Comparison of ENCODE assay signal across 1 cellular context in the genomic region with DNA sequence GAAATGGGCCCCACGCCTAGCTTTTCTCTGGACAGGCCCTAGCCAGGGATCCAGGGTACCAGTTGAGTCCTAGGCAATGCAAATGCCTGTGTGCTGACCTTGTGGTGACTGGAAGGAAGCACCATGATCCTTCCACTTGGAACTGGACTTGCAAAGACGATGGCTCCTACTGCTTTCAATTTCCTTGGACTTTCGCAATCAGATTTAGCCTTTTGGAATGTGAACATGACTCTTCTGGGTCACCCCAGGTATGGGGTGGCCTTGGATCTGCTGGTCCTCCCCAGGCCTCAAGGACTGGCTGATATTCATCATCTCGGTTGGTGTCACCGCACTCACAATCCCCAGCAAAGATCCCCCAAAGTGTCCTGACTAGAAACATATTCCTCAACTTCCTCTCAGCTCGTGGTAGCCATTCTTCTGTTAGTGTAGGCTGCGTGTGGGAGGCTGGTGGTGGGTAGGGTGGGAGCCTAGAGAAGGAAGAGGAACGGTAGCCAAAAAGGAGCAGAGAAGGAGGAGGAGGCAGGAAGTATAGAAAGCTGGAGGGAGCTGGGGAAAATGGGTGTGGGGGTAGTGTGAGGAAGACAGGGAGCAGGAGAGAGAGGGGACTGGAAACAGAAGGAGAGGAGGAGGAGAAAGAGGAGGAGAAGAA.
TF ChIP-seq lines count a peak whose summit lies in the region.

No MANE protein-coding gene starts in this region.

TF ChIP-seq in GM23338, 12 proteins besides CTCF, POLR2A, EP300 and RAD21 (continued from another document):
- TF ChIP-seq, protein P1, sequence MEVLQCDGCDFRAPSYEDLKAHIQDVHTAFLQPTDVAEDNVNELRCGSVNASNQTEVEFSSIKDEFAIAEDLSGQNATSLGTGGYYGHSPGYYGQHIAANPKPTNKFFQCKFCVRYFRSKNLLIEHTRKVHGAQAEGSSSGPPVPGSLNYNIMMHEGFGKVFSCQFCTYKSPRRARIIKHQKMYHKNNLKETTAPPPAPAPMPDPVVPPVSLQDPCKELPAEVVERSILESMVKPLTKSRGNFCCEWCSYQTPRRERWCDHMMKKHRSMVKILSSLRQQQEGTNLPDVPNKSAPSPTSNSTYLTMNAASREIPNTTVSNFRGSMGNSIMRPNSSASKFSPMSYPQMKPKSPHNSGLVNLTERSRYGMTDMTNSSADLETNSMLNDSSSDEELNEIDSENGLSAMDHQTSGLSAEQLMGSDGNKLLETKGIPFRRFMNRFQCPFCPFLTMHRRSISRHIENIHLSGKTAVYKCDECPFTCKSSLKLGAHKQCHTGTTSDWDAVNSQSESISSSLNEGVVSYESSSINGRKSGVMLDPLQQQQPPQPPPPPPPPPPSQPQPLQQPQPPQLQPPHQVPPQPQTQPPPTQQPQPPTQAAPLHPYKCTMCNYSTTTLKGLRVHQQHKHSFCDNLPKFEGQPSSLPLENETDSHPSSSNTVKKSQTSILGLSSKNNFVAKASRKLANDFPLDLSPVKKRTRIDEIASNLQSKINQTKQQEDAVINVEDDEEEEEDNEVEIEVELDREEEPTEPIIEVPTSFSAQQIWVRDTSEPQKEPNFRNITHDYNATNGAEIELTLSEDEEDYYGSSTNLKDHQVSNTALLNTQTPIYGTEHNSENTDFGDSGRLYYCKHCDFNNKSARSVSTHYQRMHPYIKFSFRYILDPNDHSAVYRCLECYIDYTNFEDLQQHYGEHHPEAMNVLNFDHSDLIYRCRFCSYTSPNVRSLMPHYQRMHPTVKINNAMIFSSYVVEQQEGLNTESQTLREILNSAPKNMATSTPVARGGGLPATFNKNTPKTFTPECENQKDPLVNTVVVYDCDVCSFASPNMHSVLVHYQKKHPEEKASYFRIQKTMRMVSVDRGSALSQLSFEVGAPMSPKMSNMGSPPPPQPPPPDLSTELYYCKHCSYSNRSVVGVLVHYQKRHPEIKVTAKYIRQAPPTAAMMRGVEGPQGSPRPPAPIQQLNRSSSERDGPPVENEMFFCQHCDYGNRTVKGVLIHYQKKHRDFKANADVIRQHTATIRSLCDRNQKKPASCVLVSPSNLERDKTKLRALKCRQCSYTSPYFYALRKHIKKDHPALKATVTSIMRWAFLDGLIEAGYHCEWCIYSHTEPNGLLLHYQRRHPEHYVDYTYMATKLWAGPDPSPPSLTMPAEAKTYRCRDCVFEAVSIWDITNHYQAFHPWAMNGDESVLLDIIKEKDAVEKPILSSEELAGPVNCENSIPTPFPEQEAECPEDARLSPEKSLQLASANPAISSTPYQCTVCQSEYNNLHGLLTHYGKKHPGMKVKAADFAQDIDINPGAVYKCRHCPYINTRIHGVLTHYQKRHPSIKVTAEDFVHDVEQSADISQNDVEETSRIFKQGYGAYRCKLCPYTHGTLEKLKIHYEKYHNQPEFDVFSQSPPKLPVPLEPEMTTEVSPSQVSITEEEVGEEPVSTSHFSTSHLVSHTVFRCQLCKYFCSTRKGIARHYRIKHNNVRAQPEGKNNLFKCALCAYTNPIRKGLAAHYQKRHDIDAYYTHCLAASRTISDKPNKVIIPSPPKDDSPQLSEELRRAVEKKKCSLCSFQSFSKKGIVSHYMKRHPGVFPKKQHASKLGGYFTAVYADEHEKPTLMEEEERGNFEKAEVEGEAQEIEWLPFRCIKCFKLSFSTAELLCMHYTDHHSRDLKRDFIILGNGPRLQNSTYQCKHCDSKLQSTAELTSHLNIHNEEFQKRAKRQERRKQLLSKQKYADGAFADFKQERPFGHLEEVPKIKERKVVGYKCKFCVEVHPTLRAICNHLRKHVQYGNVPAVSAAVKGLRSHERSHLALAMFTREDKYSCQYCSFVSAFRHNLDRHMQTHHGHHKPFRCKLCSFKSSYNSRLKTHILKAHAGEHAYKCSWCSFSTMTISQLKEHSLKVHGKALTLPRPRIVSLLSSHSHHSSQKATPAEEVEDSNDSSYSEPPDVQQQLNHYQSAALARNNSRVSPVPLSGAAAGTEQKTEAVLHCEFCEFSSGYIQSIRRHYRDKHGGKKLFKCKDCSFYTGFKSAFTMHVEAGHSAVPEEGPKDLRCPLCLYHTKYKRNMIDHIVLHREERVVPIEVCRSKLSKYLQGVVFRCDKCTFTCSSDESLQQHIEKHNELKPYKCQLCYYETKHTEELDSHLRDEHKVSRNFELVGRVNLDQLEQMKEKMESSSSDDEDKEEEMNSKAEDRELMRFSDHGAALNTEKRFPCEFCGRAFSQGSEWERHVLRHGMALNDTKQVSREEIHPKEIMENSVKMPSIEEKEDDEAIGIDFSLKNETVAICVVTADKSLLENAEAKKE (CRISPR knock-in tag; IDR thresholded peaks at IDR 0.05) = no peak
- TF ChIP-seq, protein P2, sequence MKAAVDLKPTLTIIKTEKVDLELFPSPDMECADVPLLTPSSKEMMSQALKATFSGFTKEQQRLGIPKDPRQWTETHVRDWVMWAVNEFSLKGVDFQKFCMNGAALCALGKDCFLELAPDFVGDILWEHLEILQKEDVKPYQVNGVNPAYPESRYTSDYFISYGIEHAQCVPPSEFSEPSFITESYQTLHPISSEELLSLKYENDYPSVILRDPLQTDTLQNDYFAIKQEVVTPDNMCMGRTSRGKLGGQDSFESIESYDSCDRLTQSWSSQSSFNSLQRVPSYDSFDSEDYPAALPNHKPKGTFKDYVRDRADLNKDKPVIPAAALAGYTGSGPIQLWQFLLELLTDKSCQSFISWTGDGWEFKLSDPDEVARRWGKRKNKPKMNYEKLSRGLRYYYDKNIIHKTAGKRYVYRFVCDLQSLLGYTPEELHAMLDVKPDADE (IDR thresholded peaks at IDR 0.05) = no peak
- TF ChIP-seq CREB1 (CRISPR knock-in tag; IDR thresholded peaks at IDR 0.05; ENCODE audit: low read depth) (no peak), POLR2AphosphoS5 (IDR thresholded peaks at IDR 0.05; ENCODE audit: low read depth) (no peak), STAT1 (IDR thresholded peaks at IDR 0.05; ENCODE audit: unreplicated experiment) (no peak), ZNF114 (CRISPR knock-in tag; IDR thresholded peaks at IDR 0.05) (no peak), NANOG (IDR thresholded peaks at IDR 0.05; ENCODE audit: borderline replicate concordance) (no peak), EZH2 (IDR thresholded peaks at IDR 0.05; ENCODE audit: low read depth, unreplicated experiment) (no peak), ZNF331 (CRISPR knock-in tag; IDR thresholded peaks at IDR 0.05; ENCODE audit: low read depth) (no peak)
- TF ChIP-seq, protein P3, sequence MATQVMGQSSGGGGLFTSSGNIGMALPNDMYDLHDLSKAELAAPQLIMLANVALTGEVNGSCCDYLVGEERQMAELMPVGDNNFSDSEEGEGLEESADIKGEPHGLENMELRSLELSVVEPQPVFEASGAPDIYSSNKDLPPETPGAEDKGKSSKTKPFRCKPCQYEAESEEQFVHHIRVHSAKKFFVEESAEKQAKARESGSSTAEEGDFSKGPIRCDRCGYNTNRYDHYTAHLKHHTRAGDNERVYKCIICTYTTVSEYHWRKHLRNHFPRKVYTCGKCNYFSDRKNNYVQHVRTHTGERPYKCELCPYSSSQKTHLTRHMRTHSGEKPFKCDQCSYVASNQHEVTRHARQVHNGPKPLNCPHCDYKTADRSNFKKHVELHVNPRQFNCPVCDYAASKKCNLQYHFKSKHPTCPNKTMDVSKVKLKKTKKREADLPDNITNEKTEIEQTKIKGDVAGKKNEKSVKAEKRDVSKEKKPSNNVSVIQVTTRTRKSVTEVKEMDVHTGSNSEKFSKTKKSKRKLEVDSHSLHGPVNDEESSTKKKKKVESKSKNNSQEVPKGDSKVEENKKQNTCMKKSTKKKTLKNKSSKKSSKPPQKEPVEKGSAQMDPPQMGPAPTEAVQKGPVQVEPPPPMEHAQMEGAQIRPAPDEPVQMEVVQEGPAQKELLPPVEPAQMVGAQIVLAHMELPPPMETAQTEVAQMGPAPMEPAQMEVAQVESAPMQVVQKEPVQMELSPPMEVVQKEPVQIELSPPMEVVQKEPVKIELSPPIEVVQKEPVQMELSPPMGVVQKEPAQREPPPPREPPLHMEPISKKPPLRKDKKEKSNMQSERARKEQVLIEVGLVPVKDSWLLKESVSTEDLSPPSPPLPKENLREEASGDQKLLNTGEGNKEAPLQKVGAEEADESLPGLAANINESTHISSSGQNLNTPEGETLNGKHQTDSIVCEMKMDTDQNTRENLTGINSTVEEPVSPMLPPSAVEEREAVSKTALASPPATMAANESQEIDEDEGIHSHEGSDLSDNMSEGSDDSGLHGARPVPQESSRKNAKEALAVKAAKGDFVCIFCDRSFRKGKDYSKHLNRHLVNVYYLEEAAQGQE (IDR thresholded peaks at IDR 0.05; ENCODE audit: unreplicated experiment) = no peak
TF ChIP-seq in GM23338: peak in this region for 0.
